Comparison of ENCODE assay signal across 17 cellular contexts in the genomic region with DNA sequence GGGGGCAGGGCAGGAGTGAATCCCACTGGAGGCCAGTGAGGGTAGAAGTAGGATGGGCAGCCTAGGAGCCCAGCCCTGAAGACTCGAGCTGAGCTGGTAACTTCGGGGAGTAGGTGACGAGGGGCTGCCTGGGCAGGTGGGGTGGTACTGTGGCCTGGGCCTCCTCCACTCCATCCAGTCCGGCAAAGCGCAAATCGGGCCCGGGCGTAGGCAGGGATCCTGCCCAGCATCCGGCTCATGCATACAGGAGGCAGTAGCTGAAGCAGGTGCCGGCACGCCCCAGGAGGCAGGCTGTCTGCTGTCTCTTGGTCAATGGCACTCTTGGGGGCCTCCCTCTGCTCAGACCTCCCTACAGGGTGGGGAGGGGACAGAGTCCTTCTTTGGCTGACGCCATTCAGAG. TPM values are rescaled to one million over a fixed set of nuclear protein-coding genes. Genes with fewer than 3 reads are reported as not detected.
"Had no signal": no experiment of that assay in that cellular context is flagged by ENCODE, and none has a peak within 500 bp of the region (broad histone marks: within the 10 kb centered on the region; RNA-seq: fewer than 3 reads in every experiment).

No MANE protein-coding gene starts in this region.

- H3K4me1 ChIP-seq: colonic mucosa had no signal

- H3K27ac ChIP-seq: colonic mucosa, esophagus muscularis mucosa, transverse colon had no signal

- H3K27me3 ChIP-seq: colonic mucosa had no signal

- ATAC-seq: activated CD4-positive, CD25-positive, alpha-beta regulatory T cell treated with anti-CD3 and anti-CD28 coated beads, Interleukin-2, amount 50 U/mL, for 24 hours; activated CD8-positive, alpha-beta T cell treated with anti-CD3 and anti-CD28 coated beads for 36 hours; natural killer cell; right cardiac atrium; stimulated activated naive CD8-positive, alpha-beta T cell treated with anti-CD3 and anti-CD28 coated beads, Interleukin-15, Interleukin-2, amounts not matched to agents 100 U/mL and 50 U/mL, for 24 hours had no signal

- H3K36me3 Mint-ChIP-seq: natural killer cell had no signal

- H3K27me3 Mint-ChIP-seq: activated CD8-positive, alpha-beta T cell treated with anti-CD3 and anti-CD28 coated beads for 36 hours; progenitor cell of endocrine pancreas had no signal

- H3K36me3 ChIP-seq: colonic mucosa, transverse colon had no signal

- H3K9me3 Mint-ChIP-seq: activated CD8-positive, alpha-beta T cell treated with anti-CD3 and anti-CD28 coated beads for 36 hours; natural killer cell had no signal

- DNase-seq: activated CD8-positive, alpha-beta T cell treated with anti-CD3 and anti-CD28 coated beads for 36 hours; activated naive CD4-positive, alpha-beta T cell treated with anti-CD3 and anti-CD28 coated beads, Interleukin-2, amount 50 U/mL, for 16 hours; amniotic stem cell; caudate nucleus; colonic mucosa; natural killer cell; nucleus accumbens; right cardiac atrium; stimulated activated CD4-positive, alpha-beta T cell treated with anti-CD3 and anti-CD28 coated beads, Interleukin-4, amount 100 ng/mL, for 24 hours; stimulated activated naive CD8-positive, alpha-beta T cell treated with anti-CD3 and anti-CD28 coated beads, Interleukin-15, Interleukin-2, amounts not matched to agents 100 U/mL and 50 U/mL, for 24 hours; T-helper 9 cell; transverse colon had no signal

- H3K4me3 ChIP-seq: colonic mucosa, esophagus muscularis mucosa, skin epidermis, transverse colon had no signal

- H3K27ac Mint-ChIP-seq: natural killer cell, progenitor cell of endocrine pancreas had no signal

- H3K9me3 ChIP-seq: colonic mucosa, esophagus muscularis mucosa, transverse colon had no signal

RNA-seq across cellular contexts. Expression of a gene that starts 47.5 kb away (rescaled TPM):
- total RNA-seq: esophagus muscularis mucosa, mononuclear cell, natural killer cell had no signal
